10 cellular contexts compared by ENCODE assay signal in genomic region chr4:185810746-185811508, GRCh38. TPM values are rescaled to one million over a fixed set of nuclear protein-coding genes. Genes with fewer than 3 reads are reported as not detected.
A peak's percentile ranks its signal among the peaks of the same experiment; 100 is the strongest.
DNase-seq lines count a peak whose midpoint lies in the region; ATAC-seq and TF ChIP-seq lines count a peak whose summit lies in the region.
"Had no signal": no experiment of that assay in that cellular context is flagged by ENCODE, and none has a peak within 500 bp of the region (broad histone marks: within the 10 kb centered on the region; RNA-seq: fewer than 3 reads in every experiment).

No MANE protein-coding gene starts in this region.

- H3K4me3 Mint-ChIP-seq in stimulated activated naive B cell treated with anti-CD40 and anti-IgM and Interleukin-4, amounts not matched to agents 10 μg/mL and 1 μg/mL and 100 μg/mL, for 72 hours, result peak overlapping the region in 1 of 2 donors; percentile 58

- H3K9me3 ChIP-seq in mesenchymal stem cell (ENCODE audit: control insufficient read depth, low read length) (no peaks in the 10 kb centered on the region), upper lobe of left lung (no peaks in the 10 kb centered on the region)
- H3K9me3 ChIP-seq: HAP-1 had no signal

- H3K14ac ChIP-seq in mesenchymal stem cell (ENCODE audit: low read length in 2 of 2), result no peak overlapping the region

- peak; percentile 26 for DNase-seq in NCI-H345 treated with DMSO at 0.1 percent for 48 hours (lab: John Stamatoyannopoulos, UW; ENCODE audit: unreplicated experiment)
- no peak for DNase-seq in NCI-H345 (lab: John Stamatoyannopoulos, UW)
- DNase-seq in choroid plexus epithelial cell (ENCODE audit: low read depth), result no peak
- DNase-seq in mesenchymal stem cell, result no peak
- no peak for DNase-seq in upper lobe of left lung
- DNase-seq in foreskin melanocyte, result no peak
- DNase-seq in MV-4-11 (lab: John Stamatoyannopoulos, UW), result no peak
- no peak for DNase-seq in stimulated activated naive B cell treated with anti-CD40 and anti-IgM and Interleukin-4, amounts not matched to agents 10 μg/mL and 1 μg/mL and 100 μg/mL, for 72 hours
- DNase-seq: NCI-H1436 had no signal

- H2BK12ac ChIP-seq in mesenchymal stem cell (ENCODE audit: low read length in 2 of 2), result no peak overlapping the region

- TF ChIP-seq CTCF in choroid plexus epithelial cell (conservative IDR thresholded peaks at IDR 0.05; ENCODE audit: low read depth, low read length) (no peak), upper lobe of left lung (IDR thresholded peaks at IDR 0.05) (no peak)

- H2AK5ac ChIP-seq in mesenchymal stem cell (ENCODE audit: low read length, severe bottlenecking), result no peak overlapping the region

- H3K9ac ChIP-seq in mesenchymal stem cell (ENCODE audit: low read length), result no peak overlapping the region

- peaks cover 0 to 16% of the 10 kb centered on the region in 2 donors for H3K27me3 Mint-ChIP-seq in stimulated activated naive B cell treated with anti-CD40 and anti-IgM and Interleukin-4, amounts not matched to agents 10 μg/mL and 1 μg/mL and 100 μg/mL, for 72 hours

- WGBS in mesenchymal stem cell, result 84% methylated on average over 10 of the region's 13 CpGs
- 56 to 60% methylated on average over 13 of the region's 13 CpGs for WGBS in upper lobe of left lung, 2 donors

- no peaks in the 10 kb centered on the region for H3K36me3 ChIP-seq in mesenchymal stem cell (ENCODE audit: control insufficient read depth in 1 of 2, insufficient read depth in 2 of 2, low read depth in 1 of 2, low read length in 2 of 2)
- no peaks in the 10 kb centered on the region for H3K36me3 ChIP-seq in upper lobe of left lung
- H3K36me3 ChIP-seq: HAP-1 had no signal

- H3K27ac Mint-ChIP-seq in stimulated activated naive B cell treated with anti-CD40 and anti-IgM and Interleukin-4, amounts not matched to agents 10 μg/mL and 1 μg/mL and 100 μg/mL, for 72 hours, result no peak overlapping the region

- peak overlapping the region; percentile 4 for H3K4me2 ChIP-seq in mesenchymal stem cell (ENCODE audit: low read length, poor library complexity, severe bottlenecking)

- H3K27ac ChIP-seq in mesenchymal stem cell (ENCODE audit: low read length, poor library complexity, severe bottlenecking) (no peak overlapping the region), upper lobe of left lung (peak overlapping the region; percentile 45 to 71 (median 64))

- H3K4ac ChIP-seq in mesenchymal stem cell (ENCODE audit: low read depth in 1 of 2, low read length in 2 of 2), result no peak overlapping the region

- H3K23ac ChIP-seq in mesenchymal stem cell (ENCODE audit: low read length in 2 of 2), result no peak overlapping the region

- H4K91ac ChIP-seq in mesenchymal stem cell (ENCODE audit: low read length), result no peak overlapping the region

- H3K27me3 ChIP-seq in mesenchymal stem cell (ENCODE audit: control insufficient read depth in 1 of 2, insufficient read depth in 1 of 2, low read length in 2 of 2) (no peaks in the 10 kb centered on the region), upper lobe of left lung (no peaks in the 10 kb centered on the region)

- H2AFZ ChIP-seq in mesenchymal stem cell (ENCODE audit: low read depth, low read length), result no peak overlapping the region

- H3K79me1 ChIP-seq in mesenchymal stem cell (replicated peaks; ENCODE audit: low read length, poor library complexity, severe bottlenecking), result no peaks in the 10 kb centered on the region

- no peak overlapping the region for H2BK5ac ChIP-seq in mesenchymal stem cell (ENCODE audit: low read depth, low read length, poor library complexity, severe bottlenecking)

- no peak overlapping the region for H3K18ac ChIP-seq in mesenchymal stem cell (ENCODE audit: low read depth in 1 of 2, low read length in 2 of 2)

- no peak overlapping the region for H2BK120ac ChIP-seq in mesenchymal stem cell (ENCODE audit: low read depth, low read length)

- H2BK15ac ChIP-seq in mesenchymal stem cell (ENCODE audit: low read depth, poor library complexity, severe bottlenecking), result no peak overlapping the region

- TF ChIP-seq EP300 in upper lobe of left lung (IDR thresholded peaks at IDR 0.05), result no peak

- peak overlapping the region; percentile 26 for H3K4me3 ChIP-seq in choroid plexus epithelial cell (ENCODE audit: low read depth, low read length)
- H3K4me3 ChIP-seq in mesenchymal stem cell (ENCODE audit: insufficient read depth in 1 of 2, low read depth in 1 of 2, low read length in 2 of 2), result no peak overlapping the region
- H3K4me3 ChIP-seq in upper lobe of left lung, result peak overlapping the region in 3 of 4 donors; percentile 35 to 47 (median 44)
- H3K4me3 ChIP-seq: HAP-1 had no signal

- no peak for TF ChIP-seq POLR2A in upper lobe of left lung (IDR thresholded peaks at IDR 0.05)

- no peaks in the 10 kb centered on the region for H3K9me3 Mint-ChIP-seq in stimulated activated naive B cell treated with anti-CD40 and anti-IgM and Interleukin-4, amounts not matched to agents 10 μg/mL and 1 μg/mL and 100 μg/mL, for 72 hours

- peak; percentile 34 to 86 for ATAC-seq in upper lobe of left lung (ENCODE audit: low FRiP score in 2 of 2)
- ATAC-seq in stimulated activated naive B cell treated with anti-CD40 and anti-IgM and Interleukin-4, amounts not matched to agents 10 μg/mL and 1 μg/mL and 100 μg/mL, for 72 hours (replicated peaks), result no peak

- H3K4me1 ChIP-seq in mesenchymal stem cell (ENCODE audit: control insufficient read depth, insufficient read depth, low read depth, low read length), result peaks cover 8% of the 10 kb centered on the region
- H3K4me1 ChIP-seq in upper lobe of left lung, result no peaks in the 10 kb centered on the region

- no peaks in the 10 kb centered on the region for H3K36me3 Mint-ChIP-seq in stimulated activated naive B cell treated with anti-CD40 and anti-IgM and Interleukin-4, amounts not matched to agents 10 μg/mL and 1 μg/mL and 100 μg/mL, for 72 hours

- no peak overlapping the region for H4K8ac ChIP-seq in mesenchymal stem cell (ENCODE audit: low read length)

- H3K4me1 Mint-ChIP-seq in stimulated activated naive B cell treated with anti-CD40 and anti-IgM and Interleukin-4, amounts not matched to agents 10 μg/mL and 1 μg/mL and 100 μg/mL, for 72 hours, result peaks cover 7 to 13% of the 10 kb centered on the region in 2 donors

RNA-seq across cellular contexts. Expression of gene SORBS2, which starts 1.1 kb away (rescaled TPM):
- polyA plus RNA-seq in mesenchymal stem cell (2013, experiment 1 of 2), result 3.0 TPM
- polyA plus RNA-seq in mesenchymal stem cell (2013, experiment 2 of 2), result 4.4 TPM
- total RNA-seq in upper lobe of left lung, result 10 to 100 TPM; 35.4 to 83.2 (median 58.1) TPM

Comparison
In these comparisons a context has a peak if more than half of its experiments do, and no peak if none do; other contexts are left out.
1. H3K4me3 ChIP-seq: peak in choroid plexus epithelial cell (single experiment) and upper lobe of left lung (3 of 4); none in mesenchymal stem cell (0 of 2).
2. ATAC-seq: peak in upper lobe of left lung (2 of 2); none in stimulated activated naive B cell treated with anti-CD40 and anti-IgM and Interleukin-4, amounts not matched to agents 10 μg/mL and 1 μg/mL and 100 μg/mL, for 72 hours (0 of 2).